Comparison of ENCODE assay signal across 10 cellular contexts in the genomic region with DNA sequence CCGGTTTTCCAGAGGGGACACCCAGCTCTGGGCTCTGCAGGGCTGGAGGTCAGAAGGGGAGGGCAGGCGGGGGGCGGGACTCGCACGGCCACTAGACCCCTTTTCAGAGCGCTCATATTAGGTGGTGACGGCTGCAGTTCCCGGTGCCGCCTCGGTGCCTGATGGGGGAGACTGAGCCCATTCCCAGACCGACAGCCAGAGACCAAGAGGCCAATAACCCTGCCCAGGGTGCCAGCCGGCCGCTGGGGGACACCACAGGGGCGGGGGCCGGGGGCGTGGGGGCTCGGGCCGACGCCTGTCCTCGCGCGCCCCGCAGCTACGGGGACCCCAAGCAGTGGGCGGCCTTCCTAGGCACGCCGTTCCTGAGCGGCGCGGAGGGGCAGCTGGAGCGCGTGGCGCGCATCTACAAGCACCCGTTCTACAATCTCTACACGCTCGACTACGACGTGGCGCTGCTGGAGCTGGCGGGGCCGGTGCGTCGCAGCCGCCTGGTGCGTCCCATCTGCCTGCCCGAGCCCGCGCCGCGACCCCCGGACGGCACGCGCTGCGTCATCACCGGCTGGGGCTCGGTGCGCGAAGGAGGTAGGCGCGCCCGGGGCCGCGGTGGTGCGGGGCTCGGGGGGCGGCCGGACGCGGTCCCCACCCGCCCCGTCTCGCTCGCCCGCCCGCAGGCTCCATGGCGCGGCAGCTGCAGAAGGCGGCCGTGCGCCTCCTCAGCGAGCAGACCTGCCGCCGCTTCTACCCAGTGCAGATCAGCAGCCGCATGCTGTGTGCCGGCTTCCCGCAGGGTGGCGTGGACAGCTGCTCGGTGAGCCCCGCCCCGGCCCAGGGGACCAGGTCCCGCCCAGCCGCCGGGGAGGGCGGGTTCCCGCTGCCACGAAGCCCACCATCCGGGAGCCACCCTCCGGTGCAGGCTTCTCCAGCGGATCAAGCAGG. TPM values are rescaled to one million over a fixed set of nuclear protein-coding genes. Genes with fewer than 3 reads are reported as not detected.
DNase-seq lines count a peak whose midpoint lies in the region; ATAC-seq lines count a peak whose summit lies in the region.
"Had no signal": no experiment of that assay in that cellular context is flagged by ENCODE, and none has a peak within 500 bp of the region (broad histone marks: within the 10 kb centered on the region; RNA-seq: fewer than 3 reads in every experiment).

No MANE protein-coding gene starts in this region.

- ATAC-seq in left cardiac atrium = peak; percentile 7 to 8
- no peak for ATAC-seq in GM18861 (IDR thresholded peaks at IDR 0.05; ENCODE audit: unreplicated experiment)

- peak; percentile 63 for DNase-seq in ELR (ENCODE audit: low read depth)
- peak; percentile 70 for DNase-seq in amniotic epithelial cell (ENCODE audit: low read depth)
- DNase-seq in left cardiac atrium = peak; percentile 64
- DNase-seq in retina = peak; percentile 60
- no peak for DNase-seq in NCI-H187 treated with DMSO at 0.1 percent for 48 hours (lab: John Stamatoyannopoulos, UW)
- DNase-seq in NCI-H187 (lab: John Stamatoyannopoulos, UW) = no peak
- no peak for DNase-seq in activated effector memory CD4-positive, alpha-beta T cell treated with Interleukin-2 at 50 U/mL for 16 hours
- DNase-seq: activated CD4-positive, alpha-beta T cell treated with anti-CD3 and anti-CD28 coated beads for 1 hour; stimulated activated CD4-positive, alpha-beta T cell treated with anti-CD3 and anti-CD28 coated beads, Interleukin-12 subunit alpha, Interleukin-12 subunit beta, amount 100 ng/mL, for 4 hours had no signal

- intact Hi-C loops in left cardiac atrium (cut with DNase I) = no loop called here

RNA-seq across cellular contexts. Expression of gene TIMM13, which starts 2.4 kb away (rescaled TPM):
- total RNA-seq in left cardiac atrium = 10 to 100 TPM; 76.8 to 78.7 TPM

RNA-seq across cellular contexts. Expression of gene LMNB2, which starts 31.8 kb away (rescaled TPM):
- total RNA-seq in left cardiac atrium = 10 to 100 TPM; 19.5 to 20.6 TPM

RNA-seq across cellular contexts. Expression of gene GADD45B, which starts 51.0 kb away (rescaled TPM):
- total RNA-seq in left cardiac atrium = 100 to 1,000 TPM in 1 of 2 donors, 10 to 100 TPM in 1; 64.0 to 189 TPM

Comparison
In these comparisons a context has a peak if more than half of its experiments do, and no peak if none do; other contexts are left out.
1. DNase-seq: peak in ELR (single experiment), amniotic epithelial cell (single experiment), left cardiac atrium (single experiment) and retina (single experiment); none in NCI-H187 treated with DMSO at 0.1 percent for 48 hours (single experiment), NCI-H187 (0 of 2) and activated effector memory CD4-positive, alpha-beta T cell treated with Interleukin-2 at 50 U/mL for 16 hours (single experiment).